In genomic region chr7:22561895-22562593, GRCh38 we compare ENCODE assay signal across 8 cellular contexts.
DNase-seq lines count a peak whose midpoint lies in the region; ATAC-seq and TF ChIP-seq lines count a peak whose summit lies in the region.

No MANE protein-coding gene starts in this region.

- H3F3A ChIP-seq in smooth muscle cell (ENCODE audit: low read depth): peaks cover 10% of the 10 kb centered on the region

- H3K9me3 ChIP-seq in fibroblast of lung (ENCODE audit: control insufficient read depth, insufficient read depth, low read depth, low read length): no peaks in the 10 kb centered on the region
- no peaks in the 10 kb centered on the region for H3K9me3 ChIP-seq in smooth muscle cell (replicated peaks; ENCODE audit: low read depth)
- no peaks in the 10 kb centered on the region for H3K9me3 ChIP-seq in right lobe of liver

- no peaks in the 10 kb centered on the region for H4K20me1 ChIP-seq in fibroblast of lung (ENCODE audit: control insufficient read depth, extremely low read depth, insufficient read depth, low read length)
- H4K20me1 ChIP-seq in smooth muscle cell (ENCODE audit: low read depth): no peaks in the 10 kb centered on the region

- TF ChIP-seq CTCF in fibroblast of lung (conservative IDR thresholded peaks at IDR 0.05 in 1 of 2, IDR thresholded peaks at IDR 0.05 in 1 of 2; ENCODE audit: low read depth in 1 of 2, low read length in 2 of 2): no peak
- no peak for TF ChIP-seq CTCF in smooth muscle cell (IDR thresholded peaks at IDR 0.05; ENCODE audit: borderline replicate concordance, insufficient read depth, poor library complexity, severe bottlenecking)
- no peak for TF ChIP-seq CTCF in right lobe of liver (IDR thresholded peaks at IDR 0.05)

- intact Hi-C loops in right lobe of liver (cut with DNase I): no loop called here

- TF ChIP-seq POLR2A in right lobe of liver (IDR thresholded peaks at IDR 0.05): no peak

- H3K79me2 ChIP-seq in fibroblast of lung (ENCODE audit: control insufficient read depth, insufficient read depth, low read length) (no peaks in the 10 kb centered on the region), smooth muscle cell (ENCODE audit: low read depth) (no peaks in the 10 kb centered on the region)

- WGBS in smooth muscle cell (ENCODE audit: low lambda C conversion rate): 32% methylated on average over 5 of the region's 5 CpGs
- 46% methylated on average over 5 of the region's 5 CpGs for WGBS in right lobe of liver (ENCODE audit: insufficient coverage, low coverage, low lambda C conversion rate, missing lambda C conversion rate)

- peak overlapping the region in 2 of 4 experiments; percentile 26 to 30 for H3K4me3 ChIP-seq in fibroblast of lung (replicated peaks in 1 of 4; ENCODE audit: control extremely low read depth in 1 of 4, insufficient read depth in 1 of 4, low read depth in 3 of 4, low read length in 4 of 4)
- no peak overlapping the region for H3K4me3 ChIP-seq in smooth muscle cell
- H3K4me3 ChIP-seq in right lobe of liver: no peak overlapping the region

- peak overlapping the region; percentile 48 for H3K4me2 ChIP-seq in fibroblast of lung (ENCODE audit: extremely low read depth, insufficient read depth, low read length)
- H3K4me2 ChIP-seq in smooth muscle cell: peak overlapping the region; percentile 64

- H2AFZ ChIP-seq in fibroblast of lung (ENCODE audit: low read length) (no peak overlapping the region), smooth muscle cell (ENCODE audit: low read depth) (peak overlapping the region; percentile 26)

- H3K27ac ChIP-seq in fibroblast of lung (ENCODE audit: insufficient read depth, low read length) (peak overlapping the region; percentile 51), smooth muscle cell (ENCODE audit: low read depth) (peak overlapping the region; percentile 68), right lobe of liver (peak overlapping the region in 1 of 3 donors; percentile 13)

- no peak for ATAC-seq in right lobe of liver
- ATAC-seq in GM19467 (IDR thresholded peaks at IDR 0.05; ENCODE audit: unreplicated experiment): no peak

- peak; percentile 27 for DNase-seq in NCI-H748 (lab: John Stamatoyannopoulos, UW; ENCODE audit: unreplicated experiment)
- no peak for DNase-seq in NCI-H748 treated with DMSO at 0.1 percent for 48 hours (lab: John Stamatoyannopoulos, UW)
- peak; percentile 62 for DNase-seq in NCI-H460 (ENCODE audit: extremely low read depth, low read depth)
- DNase-seq in fibroblast of lung (ENCODE audit: low read depth in 2 of 2): peak in 1 of 2 donors; percentile 55
- no peak for DNase-seq in smooth muscle cell (lab: John Stamatoyannopoulos, UW; ENCODE audit: unreplicated experiment)
- no peak for DNase-seq in right lobe of liver
- DNase-seq in NCI-H510A treated with DMSO at 0.1 percent for 48 hours (lab: John Stamatoyannopoulos, UW): no peak

- H3K27me3 ChIP-seq in fibroblast of lung (ENCODE audit: control insufficient read depth, insufficient read depth, low read length) (no peaks in the 10 kb centered on the region), smooth muscle cell (ENCODE audit: low read depth) (no peaks in the 10 kb centered on the region), right lobe of liver (no peaks in the 10 kb centered on the region)

- H3K4me1 ChIP-seq in fibroblast of lung (ENCODE audit: control insufficient read depth, extremely low read depth, insufficient read depth, low read length): peaks cover 36% of the 10 kb centered on the region
- peaks cover 33% of the 10 kb centered on the region for H3K4me1 ChIP-seq in smooth muscle cell (ENCODE audit: low read depth)
- H3K4me1 ChIP-seq in right lobe of liver: peaks cover 0 to 27% (median 13%) of the 10 kb centered on the region in 4 donors

- H3K36me3 ChIP-seq in fibroblast of lung (ENCODE audit: control insufficient read depth, insufficient read depth, low read length) (no peaks in the 10 kb centered on the region), smooth muscle cell (ENCODE audit: low read depth) (no peaks in the 10 kb centered on the region), right lobe of liver (no peaks in the 10 kb centered on the region)

- no peak overlapping the region for H3K9ac ChIP-seq in fibroblast of lung (ENCODE audit: insufficient read depth, low read length)
- peak overlapping the region; percentile 17 for H3K9ac ChIP-seq in smooth muscle cell (ENCODE audit: low read depth)

Comparison
In these comparisons a context has a peak if more than half of its experiments do, and no peak if none do; other contexts are left out.
1. DNase-seq: peak in NCI-H748 (single experiment) and NCI-H460 (single experiment); none in NCI-H748 treated with DMSO at 0.1 percent for 48 hours (single experiment), smooth muscle cell (single experiment), right lobe of liver (0 of 3) and NCI-H510A treated with DMSO at 0.1 percent for 48 hours (single experiment).